8 cellular contexts compared by ENCODE assay signal in the genomic region with DNA sequence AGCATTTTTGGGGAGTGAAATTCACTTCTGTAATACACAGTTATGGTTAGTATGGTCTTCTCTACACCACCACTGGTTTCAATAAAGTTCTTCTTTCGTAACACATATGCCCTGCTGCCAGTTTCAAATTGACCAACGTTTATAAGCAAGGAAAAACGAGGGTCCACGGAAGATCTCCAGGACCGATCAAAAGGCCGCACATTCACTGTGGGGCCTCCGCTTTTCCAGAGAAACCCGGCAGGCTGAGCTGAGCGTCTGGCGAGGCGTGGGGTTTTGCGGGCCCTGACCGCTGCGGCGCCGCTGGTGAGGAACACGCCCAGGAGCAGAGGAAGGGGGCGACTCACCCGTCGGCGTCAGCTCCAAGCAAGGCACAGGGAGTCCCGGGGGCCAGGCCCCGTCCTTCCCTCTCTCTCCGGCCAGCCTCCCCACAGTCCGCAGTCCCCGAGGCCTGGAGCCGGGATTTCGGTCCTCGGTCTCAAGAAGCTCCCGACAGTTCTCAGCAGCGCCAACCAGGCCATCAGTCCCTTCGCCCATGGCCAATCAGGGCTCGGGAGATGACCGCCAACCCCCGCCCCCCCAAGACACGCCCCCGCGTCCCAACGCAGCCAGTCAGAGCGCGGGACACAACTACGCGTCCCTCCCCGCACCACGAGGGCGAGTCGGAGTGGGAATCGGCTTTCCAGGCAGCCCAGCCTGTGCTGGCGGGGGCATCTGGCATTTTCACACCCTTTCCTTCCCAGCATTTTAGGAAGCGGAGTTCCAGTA. TPM values are rescaled to one million over a fixed set of nuclear protein-coding genes. Genes with fewer than 3 reads are reported as not detected.
DNase-seq lines count a peak whose midpoint lies in the region; ATAC-seq and TF ChIP-seq lines count a peak whose summit lies in the region.

A gene with protein sequence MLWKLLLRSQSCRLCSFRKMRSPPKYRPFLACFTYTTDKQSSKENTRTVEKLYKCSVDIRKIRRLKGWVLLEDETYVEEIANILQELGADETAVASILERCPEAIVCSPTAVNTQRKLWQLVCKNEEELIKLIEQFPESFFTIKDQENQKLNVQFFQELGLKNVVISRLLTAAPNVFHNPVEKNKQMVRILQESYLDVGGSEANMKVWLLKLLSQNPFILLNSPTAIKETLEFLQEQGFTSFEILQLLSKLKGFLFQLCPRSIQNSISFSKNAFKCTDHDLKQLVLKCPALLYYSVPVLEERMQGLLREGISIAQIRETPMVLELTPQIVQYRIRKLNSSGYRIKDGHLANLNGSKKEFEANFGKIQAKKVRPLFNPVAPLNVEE (minus strand): TSS at position 522 of the 765 bp plus-strand sequence. CDS start 8,432 bp downstream, outside the sequence.

- TF ChIP-seq CTCF in A673 (conservative IDR thresholded peaks at IDR 0.05; ENCODE audit: low read depth, low read length), result no peak
- TF ChIP-seq CTCF in activated B cell treated with CpG ODN at 0.5 μM for 24 hours (IDR thresholded peaks at IDR 0.05), result no peak

- ATAC-seq in GM18867 (IDR thresholded peaks at IDR 0.05; ENCODE audit: unreplicated experiment) (peak; percentile 94), HG03097 (IDR thresholded peaks at IDR 0.05; ENCODE audit: low FRiP score, unreplicated experiment) (peak; percentile 89), activated B cell treated with CpG ODN at 0.5 μM for 24 hours (ENCODE audit: low read depth) (peak; percentile 99)

- H3K27ac ChIP-seq in A673 (ENCODE audit: low read depth, low read length, poor library complexity, severe bottlenecking), result peak within 1 kb of the TSS; percentile 76
- H3K27ac ChIP-seq in caudate nucleus (ENCODE audit: low read depth, low read length), result peak within 1 kb of the TSS; percentile 87

- H3K9me3 Mint-ChIP-seq in activated B cell treated with CpG ODN at 0.5 μM for 24 hours, result peaks cover 5% of the 10 kb centered on the region
- H3K9me3 Mint-ChIP-seq in immature natural killer cell, result no peaks in the 10 kb centered on the region

- intact Hi-C loops in A673 (cut with micrococcal nuclease; ENCODE audit: unreplicated experiment) (no loop called here), activated B cell treated with CpG ODN at 0.5 μM for 24 hours (cut with micrococcal nuclease) (loop anchor here (1.0 to 10.0 kb wide), 5 partner anchors 31 to 685 kb away; a partner anchor contains a TSS)

- CTCF ChIA-PET in A673 (lab: Charles Lee) (interaction anchor here (0.6 kb wide), 1 partner anchor 689 kb away, joined by 4 read pairs; no protein-coding TSS in a partner anchor), activated B cell treated with CpG ODN at 0.5 μM for 24 hours (lab: Charles Lee) (no interaction called here)

- POLR2A ChIA-PET in A673 (lab: Charles Lee; ENCODE audit: low non-redundant PET) (interaction anchor here (0.6 kb wide), 1 partner anchor 507 kb away, joined by 8 read pairs; no protein-coding TSS in a partner anchor), activated B cell treated with CpG ODN at 0.5 μM for 24 hours (lab: Charles Lee) (interaction anchor here (0.8 to 2.1 kb wide), 3 partner anchors 9 to 629 kb away, joined by 3 to 9 read pairs (median 9); a partner anchor contains a TSS)

- H3K27me3 Mint-ChIP-seq in activated B cell treated with CpG ODN at 0.5 μM for 24 hours, result no peaks in the 10 kb centered on the region
- peaks cover 3 to 9% (median 3%) of the 10 kb centered on the region in 3 donors for H3K27me3 Mint-ChIP-seq in immature natural killer cell (ENCODE audit: low read depth in 3 of 3)

- H3K36me3 Mint-ChIP-seq in activated B cell treated with CpG ODN at 0.5 μM for 24 hours (ENCODE audit: low read depth), result peaks cover 15% of the 10 kb centered on the region
- H3K36me3 Mint-ChIP-seq in immature natural killer cell, result peaks cover 12 to 20% (median 18%) of the 10 kb centered on the region in 3 donors

- H3K9me3 ChIP-seq in A673 (ENCODE audit: low read depth, low read length, poor library complexity, severe bottlenecking), result no peaks in the 10 kb centered on the region

- H3K27me3 ChIP-seq in A673 (replicated peaks; ENCODE audit: insufficient read depth, low read depth, low read length, poor library complexity), result no peaks in the 10 kb centered on the region

- H3K27ac Mint-ChIP-seq in activated B cell treated with CpG ODN at 0.5 μM for 24 hours (peak within 1 kb of the TSS; percentile 70), immature natural killer cell (peak within 1 kb of the TSS; percentile 93 to 97 (median 95))

- peak within 1 kb of the TSS; percentile 65 for H3K4me3 ChIP-seq in A673 (ENCODE audit: low read depth, low read length, poor library complexity, severe bottlenecking)

- TSS peak; percentile 54 for BruUV-seq in A673 (replicated peaks; lab: Mats Ljungman, UMichigan)

- H3K4me1 Mint-ChIP-seq in activated B cell treated with CpG ODN at 0.5 μM for 24 hours (peaks cover 39% of the 10 kb centered on the region), immature natural killer cell (peaks cover 37 to 40% of the 10 kb centered on the region in 2 donors)

- peak; percentile 97 for DNase-seq in A673 (ENCODE audit: low spot score)
- peak; percentile 93 for DNase-seq in NCI-H2171 treated with DMSO at 0.1 percent for 48 hours (lab: John Stamatoyannopoulos, UW)
- peak; percentile 61 for DNase-seq in activated B cell treated with CpG ODN at 0.5 μM for 24 hours
- DNase-seq in caudate nucleus (lab: John Stamatoyannopoulos, UW), result peak; percentile 68 to 97 (median 92)
- DNase-seq in immature natural killer cell, result peak; percentile 79 to 81 (median 80)
- DNase-seq in smooth muscle cell of the brain vasculature (ENCODE audit: low read depth, low spot score), result peak; percentile 88

- peaks cover 9% of the 10 kb centered on the region for H3K36me3 ChIP-seq in A673 (ENCODE audit: insufficient read depth, low read length, poor library complexity, severe bottlenecking)

- H3K4me1 ChIP-seq in A673 (ENCODE audit: insufficient read depth, low read length, poor library complexity, severe bottlenecking), result no peaks in the 10 kb centered on the region

- H3K4me3 Mint-ChIP-seq in activated B cell treated with CpG ODN at 0.5 μM for 24 hours, result peak within 1 kb of the TSS; percentile 95
- H3K4me3 Mint-ChIP-seq in immature natural killer cell, result peak within 1 kb of the TSS; percentile 95 to 99 (median 98)

RNA-seq across cellular contexts. Expression of the gene that starts here (rescaled TPM):
- total RNA-seq in A673 (2021) (12.6 and 13.1 TPM in 2 replicates), activated B cell treated with CpG ODN at 0.5 μM for 24 hours (8.3 and 9.4 TPM in 2 replicates)
- 10 to 100 TPM in 1 of 3 donors, 1 to 10 TPM in 2; 7.7 to 10.6 (median 9.7) TPM for polyA plus RNA-seq in immature natural killer cell

Comparison
In these comparisons a context has a peak if more than half of its experiments do, and no peak if none do; other contexts are left out.
1. Peak in every context shown above with its lines: DNase-seq, ATAC-seq, H3K4me3 ChIP-seq and H3K27ac ChIP-seq.